Comparison of ENCODE assay signal across 10 cellular contexts in the genomic region with DNA sequence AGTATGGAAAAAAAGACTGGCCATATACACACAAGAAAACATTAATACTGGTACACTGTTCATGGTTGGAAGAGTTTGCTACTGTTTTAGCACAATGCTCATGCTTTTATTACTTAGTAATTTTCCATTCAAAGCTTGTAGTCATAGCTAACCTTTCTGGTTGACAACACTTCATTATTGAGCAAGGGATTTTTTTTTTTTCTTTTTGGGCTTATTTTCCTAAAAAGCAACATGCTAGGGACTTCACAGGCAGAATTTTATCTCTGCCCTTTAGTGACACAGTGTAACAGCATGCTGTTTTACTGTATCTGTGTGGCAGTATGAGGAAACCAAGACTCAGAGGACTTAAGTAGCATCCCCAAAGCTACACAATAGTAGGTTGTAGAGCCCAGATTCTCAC.
DNase-seq lines count a peak whose midpoint lies in the region; ATAC-seq lines count a peak whose summit lies in the region.
"Had no signal": no experiment of that assay in that cellular context is flagged by ENCODE, and none has a peak within 500 bp of the region (broad histone marks: within the 10 kb centered on the region; RNA-seq: fewer than 3 reads in every experiment).

No MANE protein-coding gene starts in this region.

- ATAC-seq in GM18508 (IDR thresholded peaks at IDR 0.05; ENCODE audit: insufficient read depth, unreplicated experiment) (peak; percentile 40), GM21360 (IDR thresholded peaks at IDR 0.05; ENCODE audit: unreplicated experiment) (peak; percentile 73), HG03280 (IDR thresholded peaks at IDR 0.05; ENCODE audit: unreplicated experiment) (peak; percentile 64)

- DNase-seq in kidney tubule cell (ENCODE audit: low spot score): peak; percentile 50
- no peak for DNase-seq in NCI-H748 (lab: John Stamatoyannopoulos, UW; ENCODE audit: unreplicated experiment)
- DNase-seq in NCI-H510A treated with DMSO at 0.1 percent for 48 hours (lab: John Stamatoyannopoulos, UW): no peak
- DNase-seq in EL: no peak
- DNase-seq in islet precursor cell: no peak
- DNase-seq: DMS79, foreskin keratinocyte had no signal
